17 cellular contexts compared by ENCODE assay signal in the genomic region with DNA sequence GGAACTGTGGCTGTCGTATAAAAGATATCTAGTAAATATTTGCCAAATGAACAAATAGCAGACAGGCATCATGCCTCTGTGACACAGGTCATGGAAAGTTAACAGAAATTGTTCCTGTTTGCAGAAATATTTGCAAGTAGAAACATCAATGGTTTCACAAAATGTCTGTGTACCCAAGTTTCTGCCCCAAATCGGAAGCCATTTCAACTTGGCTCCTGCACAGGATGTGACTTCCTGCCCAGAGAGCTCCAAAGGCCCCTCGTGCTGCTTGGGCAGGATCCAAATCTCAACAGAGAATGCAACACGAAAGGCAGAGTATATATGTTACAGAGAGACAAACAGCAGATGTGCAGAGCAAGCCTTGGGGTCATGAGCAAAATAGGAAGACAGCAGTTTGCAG.
DNase-seq lines count a peak whose midpoint lies in the region; ATAC-seq and TF ChIP-seq lines count a peak whose summit lies in the region.
"Had no signal": no experiment of that assay in that cellular context is flagged by ENCODE, and none has a peak within 500 bp of the region (broad histone marks: within the 10 kb centered on the region; RNA-seq: fewer than 3 reads in every experiment).

No MANE protein-coding gene starts in this region.

- intact Hi-C loops in CD8-positive, alpha-beta T cell (cut with DNase I, micrococcal nuclease), result loop anchor here (10.0 kb wide), 2 partner anchors 403 to 847 kb away; partner anchors contain the start of genes CCDC122 (in 1 of the 2), GTF2F2 (in 1 of the 2) and LACC1 (in 1 of the 2)
- intact Hi-C loops in lower lobe of right lung (cut with DNase I), result no loop called here

- peak overlapping the region; percentile 18 for H2AFZ ChIP-seq in SU-DHL-6 (ENCODE audit: low read depth, low read length, severe bottlenecking)

- H3K4me2 ChIP-seq in BLaER1 (peak overlapping the region; percentile 93), SU-DHL-6 (ENCODE audit: low read depth, low read length, poor library complexity, severe bottlenecking) (no peak overlapping the region)

- no peak for TF ChIP-seq CTCF in CD8-positive, alpha-beta T cell (IDR thresholded peaks at IDR 0.05)
- TF ChIP-seq CTCF in SU-DHL-6 (IDR thresholded peaks at IDR 0.05; ENCODE audit: insufficient read depth, low read length, poor library complexity, severe bottlenecking) (no peak), lower lobe of right lung (IDR thresholded peaks at IDR 0.05) (no peak)

- peaks cover 50% of the 10 kb centered on the region for H3K4me1 Mint-ChIP-seq in CD8-positive, alpha-beta T cell (ENCODE audit: low read depth)

- no peak overlapping the region for H3K4me3 Mint-ChIP-seq in CD8-positive, alpha-beta T cell
- H3K4me3 Mint-ChIP-seq: activated CD4-positive, alpha-beta memory T cell treated with anti-CD3 and anti-CD28 coated beads for 36 hours; activated naive CD4-positive, alpha-beta T cell treated with anti-CD3 and anti-CD28 coated beads, Interleukin-2, amount 50 U/mL, for 24 hours; H9; stimulated activated naive CD8-positive, alpha-beta T cell treated with anti-CD3 and anti-CD28 coated beads, Interleukin-15, amount 100 ng/mL, for 72 hours had no signal

- peaks cover 26% of the 10 kb centered on the region for H3F3A ChIP-seq in SU-DHL-6 (ENCODE audit: insufficient read depth)

- no peaks in the 10 kb centered on the region for H3K27me3 ChIP-seq in BLaER1
- no peaks in the 10 kb centered on the region for H3K27me3 ChIP-seq in CD8-positive, alpha-beta T cell (ENCODE audit: insufficient read depth, low read length)
- H3K27me3 ChIP-seq in SU-DHL-6 (ENCODE audit: low read length), result no peaks in the 10 kb centered on the region
- no peaks in the 10 kb centered on the region for H3K27me3 ChIP-seq in lower lobe of right lung (ENCODE audit: low read depth)
- H3K27me3 ChIP-seq: upper lobe of right lung had no signal

- peaks cover 3% of the 10 kb centered on the region for H3K36me3 Mint-ChIP-seq in CD8-positive, alpha-beta T cell

- H3K27ac Mint-ChIP-seq in CD8-positive, alpha-beta T cell, result peak overlapping the region; percentile 6
- H3K27ac Mint-ChIP-seq: activated CD4-positive, alpha-beta memory T cell treated with anti-CD3 and anti-CD28 coated beads for 36 hours; activated naive CD4-positive, alpha-beta T cell treated with anti-CD3 and anti-CD28 coated beads, Interleukin-2, amount 50 U/mL, for 24 hours; H9 had no signal

- no peaks in the 10 kb centered on the region for H3K9me2 ChIP-seq in SU-DHL-6 (replicated peaks; ENCODE audit: insufficient read depth, low read length)

- H3K36me3 ChIP-seq in BLaER1, result no peaks in the 10 kb centered on the region
- no peaks in the 10 kb centered on the region for H3K36me3 ChIP-seq in CD8-positive, alpha-beta T cell (ENCODE audit: insufficient read depth, low read length)
- no peaks in the 10 kb centered on the region for H3K36me3 ChIP-seq in SU-DHL-6 (ENCODE audit: low read length)
- H3K36me3 ChIP-seq in lower lobe of right lung, result no peaks in the 10 kb centered on the region
- H3K36me3 ChIP-seq: upper lobe of right lung had no signal

- H3K4me1 ChIP-seq in BLaER1 (peaks cover 81% of the 10 kb centered on the region), lower lobe of right lung (peaks cover 30% of the 10 kb centered on the region)
- H3K4me1 ChIP-seq in CD8-positive, alpha-beta T cell (ENCODE audit: insufficient read depth, low read length), result peaks cover 35% of the 10 kb centered on the region

- peaks cover 17% of the 10 kb centered on the region for H3K27me3 Mint-ChIP-seq in CD8-positive, alpha-beta T cell (ENCODE audit: low read depth)

- CTCF ChIA-PET in CD8-positive, alpha-beta T cell (lab: Charles Lee), result no interaction called here

- H3K9me3 ChIP-seq in BLaER1 (no peaks in the 10 kb centered on the region), SU-DHL-6 (ENCODE audit: insufficient read depth, low read length) (no peaks in the 10 kb centered on the region), lower lobe of right lung (no peaks in the 10 kb centered on the region)
- no peaks in the 10 kb centered on the region for H3K9me3 ChIP-seq in CD8-positive, alpha-beta T cell (ENCODE audit: low read length)
- H3K9me3 ChIP-seq: upper lobe of right lung had no signal

- H3K9me3 Mint-ChIP-seq in CD8-positive, alpha-beta T cell, result peaks cover 2% of the 10 kb centered on the region
- H3K9me3 Mint-ChIP-seq: activated CD4-positive, alpha-beta memory T cell treated with anti-CD3 and anti-CD28 coated beads for 36 hours; H9 had no signal

- H4K20me1 ChIP-seq in BLaER1 (no peaks in the 10 kb centered on the region), SU-DHL-6 (ENCODE audit: low read depth, low read length) (no peaks in the 10 kb centered on the region)

- H3K9ac ChIP-seq in BLaER1, result no peak overlapping the region
- no peak overlapping the region for H3K9ac ChIP-seq in SU-DHL-6 (ENCODE audit: low read length)

- POLR2A ChIA-PET in CD8-positive, alpha-beta T cell (lab: Charles Lee), result interaction anchor here (1.3 kb wide), 1 partner anchor 136 kb away, joined by 3 read pairs; no protein-coding TSS in a partner anchor

- H3K4me3 ChIP-seq in BLaER1 (no peak overlapping the region), SU-DHL-6 (ENCODE audit: insufficient read depth, low read length, poor library complexity, severe bottlenecking) (no peak overlapping the region), lower lobe of right lung (no peak overlapping the region)
- H3K4me3 ChIP-seq in CD8-positive, alpha-beta T cell (ENCODE audit: low read depth, low read length), result no peak overlapping the region
- H3K4me3 ChIP-seq: lung, upper lobe of right lung had no signal

- ATAC-seq in CD8-positive, alpha-beta T cell, result no peak
- no peak for ATAC-seq in lower lobe of right lung
- ATAC-seq: stimulated activated naive CD8-positive, alpha-beta T cell treated with anti-CD3 and anti-CD28 coated beads, Interleukin-15, amount 100 ng/mL, for 72 hours; T-cell; upper lobe of right lung had no signal

- peak overlapping the region; percentile 20; the same call in 1 of the 2 replicates for H3K27ac ChIP-seq in BLaER1
- no peak overlapping the region for H3K27ac ChIP-seq in CD8-positive, alpha-beta T cell (ENCODE audit: low read depth, low read length)
- no peak overlapping the region for H3K27ac ChIP-seq in SU-DHL-6 (ENCODE audit: low read depth, low read length)
- peak overlapping the region; percentile 33 for H3K27ac ChIP-seq in lower lobe of right lung
- H3K27ac ChIP-seq: upper lobe of right lung had no signal

- no peaks in the 10 kb centered on the region for H3K79me2 ChIP-seq in SU-DHL-6 (ENCODE audit: insufficient read depth, low read length)

- DNase-seq in CD8-positive, alpha-beta T cell, result peak in 1 of 7 experiments; percentile 31
- DNase-seq in lower lobe of right lung (no peak), GM19240 (ENCODE audit: insufficient read length, low spot score) (no peak), ecto neural progenitor cell (ENCODE audit: low spot score) (no peak), amniotic stem cell (lab: John Stamatoyannopoulos, UW) (no peak)
- DNase-seq: activated CD4-positive, alpha-beta memory T cell treated with anti-CD3 and anti-CD28 coated beads for 36 hours; activated T-cell treated with anti-CD3 and anti-CD28 coated beads, Interleukin-2, amount 50 U/mL, for 1 hour; H9; NCI-H146; stimulated activated CD4-positive, alpha-beta T cell treated with anti-CD3 and anti-CD28 coated beads, Interleukin-1b, Interleukin-23, amount 100 ng/mL, for 48 hours; stimulated activated naive CD8-positive, alpha-beta T cell treated with anti-CD3 and anti-CD28 coated beads, Interleukin-15, amount 100 ng/mL, for 72 hours; upper lobe of right lung had no signal

Comparison
In these comparisons a context has a peak if more than half of its experiments do, and no peak if none do; other contexts are left out.
1. H3K27ac ChIP-seq: peak in BLaER1 (single experiment) and lower lobe of right lung (single experiment); none in CD8-positive, alpha-beta T cell (single experiment) and SU-DHL-6 (single experiment).